ENCODE assay signal across 8 cellular contexts in genomic region chr21:43865471-43866181, GRCh38. TPM values are rescaled to one million over a fixed set of nuclear protein-coding genes. Genes with fewer than 3 reads are reported as not detected.
DNase-seq lines count a peak whose midpoint lies in the region; ATAC-seq, FAIRE-seq and TF ChIP-seq lines count a peak whose summit lies in the region.

No MANE protein-coding gene starts in this region.

- H3K27me3 ChIP-seq in BLaER1 (peaks cover 69% of the 10 kb centered on the region), HepG2 (ENCODE audit: control insufficient read depth in 1 of 2, insufficient read depth in 2 of 2, low read length in 2 of 2) (peaks cover 3 to 13% of the 10 kb centered on the region in 2 experiments; a peak in 2 of 5 replicates)

- peak overlapping the region; percentile 85 for H3K4me2 ChIP-seq in BLaER1
- peak overlapping the region; percentile 95 for H3K4me2 ChIP-seq in HepG2 (ENCODE audit: low read depth, low read length)

- POLR2A ChIA-PET in HEK293T (lab: Yijun Ruan, JAX) = interaction anchor here (1.2 kb wide), 1 partner anchor 18 kb away, joined by 4 read pairs; no protein-coding TSS in a partner anchor
- POLR2A ChIA-PET in HepG2 (lab: Yijun Ruan, JAX) = interaction anchor here (1.5 to 1.7 kb wide), 3 partner anchors 8 to 46 kb away, joined by 4 to 11 read pairs (median 9); no protein-coding TSS in a partner anchor

- H3K4me3 ChIP-seq in BLaER1 (peak overlapping the region; percentile 84), HepG2 (replicated peaks in 1 of 3; ENCODE audit: insufficient read depth in 1 of 3, low read depth in 2 of 3, low read length in 3 of 3) (peak overlapping the region; percentile 72 to 87 (median 79))

- H4K20me1 ChIP-seq in BLaER1 (peaks cover 42% of the 10 kb centered on the region), HepG2 (ENCODE audit: insufficient read depth, low read length) (peaks cover 12% of the 10 kb centered on the region)

- DNase-seq in HEK293T (ENCODE audit: extremely low spot score) = peak; percentile 48
- DNase-seq in UCSD-AML1 (lab: John Stamatoyannopoulos, UW; ENCODE audit: unreplicated experiment) = peak; percentile 34
- peak; percentile 33 for DNase-seq in cerebellum (ENCODE audit: low spot score)
- no peak for DNase-seq in HepG2 (ENCODE audit: low spot score)
- peak; percentile 42 to 52 for DNase-seq in stimulated activated CD4-positive, alpha-beta T cell treated with anti-CD3 and anti-CD28 coated beads, Interleukin-4, amount 100 ng/mL, for 48 hours (ENCODE audit: low read depth in 2 of 2)
- DNase-seq in H4 (ENCODE audit: low spot score) = no peak

- no peak for TF ChIP-seq RAD21 in HepG2 (CRISPR knock-in tag; IDR thresholded peaks at IDR 0.05)

- ATAC-seq in HepG2 (no peak; the same call in 2 of the 3 replicates), HG03280 (IDR thresholded peaks at IDR 0.05; ENCODE audit: unreplicated experiment) (no peak)

- in situ Hi-C loops in HepG2 (cut with HindIII; ENCODE audit: extremely low pct_ligation_motif_present, low pct_unique_long_range_greater_than_20kb) = no loop called here

- no peak for TF ChIP-seq CTCF in HepG2 (CRISPR knock-in tag; IDR thresholded peaks at IDR 0.05)

- H3K36me3 ChIP-seq in BLaER1 = 0 out of 2 replicates have a peak, but pooled peaks cover 2% of the 10 kb centered on the region
- peaks cover 0 to 1% of the 10 kb centered on the region in 2 experiments; a peak in 1 of 5 replicates for H3K36me3 ChIP-seq in HepG2 (replicated peaks in 1 of 2; ENCODE audit: control insufficient read depth in 1 of 2, insufficient read depth in 2 of 2, low read length in 2 of 2)

- H3K27ac ChIP-seq in BLaER1 (peak overlapping the region; percentile 89), HepG2 (ENCODE audit: extremely low read length, insufficient read depth, low read length) (peak overlapping the region; percentile 89)

- H3K9ac ChIP-seq in BLaER1 = peak overlapping the region; percentile 85
- peak overlapping the region; percentile 82 for H3K9ac ChIP-seq in HepG2 (ENCODE audit: insufficient read depth, low read depth, low read length)

- TF ChIP-seq EP300 in HepG2 (IDR thresholded peaks at IDR 0.05; ENCODE audit: low read depth in 2 of 2, low read length in 2 of 2) = no peak
- no peak for TF ChIP-seq EP300 in HepG2 (CRISPR knock-in tag; IDR thresholded peaks at IDR 0.05; ENCODE audit: borderline replicate concordance)

- H3K79me2 ChIP-seq in HepG2 (ENCODE audit: insufficient read depth, low read length) = peaks cover 41% of the 10 kb centered on the region

- H2AFZ ChIP-seq in HepG2 (ENCODE audit: low read length) = no peak overlapping the region

- H3K9me3 ChIP-seq in BLaER1 (no peaks in the 10 kb centered on the region), HepG2 (ENCODE audit: low read length) (no peaks in the 10 kb centered on the region)

- TF ChIP-seq POLR2A in HepG2 (IDR thresholded peaks at IDR 0.05; ENCODE audit: insufficient read depth in 1 of 2, low read depth in 2 of 2, low read length in 2 of 2) = no peak

- BruUV-seq in HepG2 (replicated peaks; lab: Mats Ljungman, UMichigan) = no TSS peak

- intact Hi-C loops in HepG2 (cut with micrococcal nuclease; ENCODE audit: unreplicated experiment) = no loop called here

- FAIRE-seq in HepG2 (lab: Jason Lieb, UNC) = no peak

- 0% methylated on average over 4 of the region's 73 CpGs for WGBS in HepG2 (ENCODE audit: low lambda C conversion rate)

- H3K4me1 ChIP-seq in BLaER1 (peaks cover 26% of the 10 kb centered on the region), HepG2 (ENCODE audit: insufficient read depth, low read length) (peaks cover 54% of the 10 kb centered on the region)

- CTCF ChIA-PET in HEK293T (lab: Yijun Ruan, JAX) (no interaction called here), HepG2 (lab: Yijun Ruan, JAX; ENCODE audit: low intra/inter-chr PET ratio, low total read pairs) (no interaction called here)

TF ChIP-seq in HEK293T, 16 proteins besides CTCF, POLR2A, EP300 and RAD21:
- TF ChIP-seq ARNT (IDR thresholded peaks at IDR 0.05) (no peak), SUZ12 (IDR thresholded peaks at IDR 0.05) (no peak), FOXM1 (IDR thresholded peaks at IDR 0.05; ENCODE audit: borderline replicate concordance) (0 out of 2 replicates have a peak, but pooled peaks have one; percentile 6), ZNF384 (IDR thresholded peaks at IDR 0.05) (peak; percentile 83), PKNOX1 (IDR thresholded peaks at IDR 0.05) (0 out of 2 replicates have a peak, but pooled peaks have one; percentile 13)

TF ChIP-seq in HepG2, 621 proteins besides CTCF, POLR2A, EP300 and RAD21 (continues in another document):
- TF ChIP-seq MLLT10 (CRISPR knock-in tag; IDR thresholded peaks at IDR 0.05) (no peak), SP140L (CRISPR knock-in tag; IDR thresholded peaks at IDR 0.05; ENCODE audit: borderline replicate concordance) (no peak), ZBTB21 (CRISPR knock-in tag; IDR thresholded peaks at IDR 0.05) (no peak), SP1 (IDR thresholded peaks at IDR 0.05) (no peak), SP1 (CRISPR knock-in tag; IDR thresholded peaks at IDR 0.05) (no peak), ZNF878 (CRISPR knock-in tag; IDR thresholded peaks at IDR 0.05) (no peak), PBX2 (CRISPR knock-in tag; IDR thresholded peaks at IDR 0.05) (no peak), CENPX (CRISPR knock-in tag; IDR thresholded peaks at IDR 0.05) (no peak), THYN1 (CRISPR knock-in tag; IDR thresholded peaks at IDR 0.05; ENCODE audit: borderline replicate concordance, low read depth) (no peak), ZFYVE20 (CRISPR knock-in tag; IDR thresholded peaks at IDR 0.05; ENCODE audit: borderline replicate concordance, low read depth) (no peak), ZNF10 (CRISPR knock-in tag; IDR thresholded peaks at IDR 0.05; ENCODE audit: borderline replicate concordance, low read depth) (no peak), AGO1 (IDR thresholded peaks at IDR 0.05; ENCODE audit: low read depth, low read length, poor library complexity, severe bottlenecking) (no peak)
- TF ChIP-seq, protein P1, sequence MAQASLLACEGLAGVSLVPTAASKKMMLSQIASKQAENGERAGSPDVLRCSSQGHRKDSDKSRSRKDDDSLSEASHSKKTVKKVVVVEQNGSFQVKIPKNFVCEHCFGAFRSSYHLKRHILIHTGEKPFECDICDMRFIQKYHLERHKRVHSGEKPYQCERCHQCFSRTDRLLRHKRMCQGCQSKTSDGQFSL (CRISPR knock-in tag; IDR thresholded peaks at IDR 0.05) = peak; percentile 57; the same call in 1 of the 2 replicates
- TF ChIP-seq, protein P2, sequence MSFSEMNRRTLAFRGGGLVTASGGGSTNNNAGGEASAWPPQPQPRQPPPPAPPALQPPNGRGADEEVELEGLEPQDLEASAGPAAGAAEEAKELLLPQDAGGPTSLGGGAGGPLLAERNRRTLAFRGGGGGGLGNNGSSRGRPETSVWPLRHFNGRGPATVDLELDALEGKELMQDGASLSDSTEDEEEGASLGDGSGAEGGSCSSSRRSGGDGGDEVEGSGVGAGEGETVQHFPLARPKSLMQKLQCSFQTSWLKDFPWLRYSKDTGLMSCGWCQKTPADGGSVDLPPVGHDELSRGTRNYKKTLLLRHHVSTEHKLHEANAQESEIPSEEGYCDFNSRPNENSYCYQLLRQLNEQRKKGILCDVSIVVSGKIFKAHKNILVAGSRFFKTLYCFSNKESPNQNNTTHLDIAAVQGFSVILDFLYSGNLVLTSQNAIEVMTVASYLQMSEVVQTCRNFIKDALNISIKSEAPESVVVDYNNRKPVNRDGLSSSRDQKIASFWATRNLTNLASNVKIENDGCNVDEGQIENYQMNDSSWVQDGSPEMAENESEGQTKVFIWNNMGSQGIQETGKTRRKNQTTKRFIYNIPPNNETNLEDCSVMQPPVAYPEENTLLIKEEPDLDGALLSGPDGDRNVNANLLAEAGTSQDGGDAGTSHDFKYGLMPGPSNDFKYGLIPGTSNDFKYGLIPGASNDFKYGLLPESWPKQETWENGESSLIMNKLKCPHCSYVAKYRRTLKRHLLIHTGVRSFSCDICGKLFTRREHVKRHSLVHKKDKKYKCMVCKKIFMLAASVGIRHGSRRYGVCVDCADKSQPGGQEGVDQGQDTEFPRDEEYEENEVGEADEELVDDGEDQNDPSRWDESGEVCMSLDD (CRISPR knock-in tag; IDR thresholded peaks at IDR 0.05; ENCODE audit: borderline replicate concordance) = 0 out of 2 replicates have a peak, but pooled peaks have one; percentile 33

RNA-seq across cellular contexts. Expression of gene AGPAT3, which starts 0.6 kb away (rescaled TPM):
- total RNA-seq in cerebellum (32.3 TPM), HepG2 (2016; rRNA removed; fragmentation: Illumina TruSeq; extraction: Trizol) (46.8 and 54.4 TPM in 2 replicates)
- 14.8 and 16.1 TPM in 2 replicates for total RNA-seq in HepG2 (2016; cell fraction: cytosol; rRNA removed; fragmentation: Illumina TruSeq; extraction: Trizol; ENCODE audit: low read depth)
- total RNA-seq in HepG2 (2016; cell fraction: insoluble cytoplasmic fraction; rRNA removed; fragmentation: Illumina TruSeq; extraction: Trizol) = 41.2 and 56.0 TPM in 2 replicates
- total RNA-seq in HepG2 (2016; cell fraction: membrane; rRNA removed; fragmentation: Illumina TruSeq; extraction: Trizol) = 53.6 and 57.0 TPM in 2 replicates
- 49.6 and 56.0 TPM in 2 replicates for total RNA-seq in HepG2 (2016; cell fraction: nucleus; rRNA removed; fragmentation: Illumina TruSeq; extraction: Trizol)
- polyA plus RNA-seq in HepG2 (2011; rRNA removed) = 32.2 and 40.5 TPM in 2 replicates
- polyA plus RNA-seq in HepG2 (2011; cell fraction: cytosol; rRNA removed) = 34.8 and 46.1 TPM in 2 replicates
- 58.5 and 63.8 TPM in 2 replicates for polyA plus RNA-seq in HepG2 (2011; cell fraction: nucleus; rRNA removed)
- 30.3 and 31.7 TPM in 2 replicates for polyA plus RNA-seq in HepG2 (2012)
- polyA plus RNA-seq in HepG2 (2016; cell fraction: cytosol; fragmentation: Illumina TruSeq; extraction: Trizol; ENCODE audit: low read depth) = 19.7 and 23.3 TPM in 2 replicates
- 37.4 and 44.0 TPM in 2 replicates for polyA plus RNA-seq in HepG2 (2016; cell fraction: insoluble cytoplasmic fraction; fragmentation: Illumina TruSeq; extraction: Trizol; ENCODE audit: low read depth)
- 43.7 and 47.5 TPM in 2 replicates for polyA plus RNA-seq in HepG2 (2016; cell fraction: membrane; fragmentation: Illumina TruSeq; extraction: Trizol; ENCODE audit: low read depth)
- polyA plus RNA-seq in HepG2 (2016; cell fraction: nucleus; fragmentation: Illumina TruSeq; extraction: Trizol; ENCODE audit: insufficient read depth, low read depth) = 78.1 and 78.9 TPM in 2 replicates
- polyA minus RNA-seq in HepG2 (2011; rRNA and poly(A)+ RNA removed; ENCODE audit: low replicate concordance) = 56.4 and 145 TPM in 2 replicates
- 41.5 and 50.9 TPM in 2 replicates for polyA minus RNA-seq in HepG2 (2011; cell fraction: cytosol; rRNA and poly(A)+ RNA removed)
- polyA minus RNA-seq in HepG2 (2011; cell fraction: nucleus; rRNA and poly(A)+ RNA removed) = 28.1 and 33.7 TPM in 2 replicates
- 27.0 and 29.4 TPM in 2 replicates for total RNA-seq in H4 (2014; rRNA removed; shearing (Covaris generic))

Comparison
In these comparisons a context has a peak if more than half of its experiments do, and no peak if none do; other contexts are left out.
1. DNase-seq: peak in HEK293T (single experiment), UCSD-AML1 (single experiment), cerebellum (single experiment) and stimulated activated CD4-positive, alpha-beta T cell treated with anti-CD3 and anti-CD28 coated beads, Interleukin-4, amount 100 ng/mL, for 48 hours (2 of 2); none in HepG2 (single experiment) and H4 (single experiment).